Comparison of ENCODE assay signal across 8 cellular contexts in genomic region chr11:67265633-67266423, GRCh38. TPM values are rescaled to one million over a fixed set of nuclear protein-coding genes. Genes with fewer than 3 reads are reported as not detected.
DNase-seq lines count a peak whose midpoint lies in the region; ATAC-seq, FAIRE-seq and TF ChIP-seq lines count a peak whose summit lies in the region.

No MANE protein-coding gene starts in this region.

- POLR2A ChIA-PET in K562 (lab: Yijun Ruan, JAX): interaction anchor here (0.7 to 1.6 kb wide), 5 partner anchors 20 to 52 kb away, joined by 3 to 8 read pairs (median 4); no protein-coding TSS in a partner anchor

- H3K4me3 ChIP-seq in BE2C (ENCODE audit: low read depth, low read length) (peak overlapping the region; percentile 19; the same call in 1 of the 2 replicates), K562 (no peak overlapping the region), skin epidermis (peak overlapping the region in 4 of 7 experiments; percentile 7 to 28 (median 13))

- H4K20me1 ChIP-seq in K562 (replicated peaks; ENCODE audit: control insufficient read depth, insufficient read depth, low read length): peaks cover 17% of the 10 kb centered on the region; the same call in 1 of the 2 replicates

- peaks cover 46% of the 10 kb centered on the region for H3K79me2 ChIP-seq in K562 (ENCODE audit: control insufficient read depth, insufficient read depth, low read length)

- DNase-seq in BE2C (peak; percentile 80), GM19239 (ENCODE audit: insufficient read length, low spot score) (peak; percentile 85), LHCN-M2 (ENCODE audit: low read depth) (peak; percentile 43), T1000 (lab: John Stamatoyannopoulos, UW) (peak; percentile 35), K562 (ENCODE audit: extremely low read depth in 1 of 4, low spot score in 3 of 4) (peak in 2 of 4 experiments; percentile 84 to 91), iPS-NIHi11 (ENCODE audit: low spot score) (peak; percentile 93)

- H3K36me3 ChIP-seq in BE2C (peaks cover 7% of the 10 kb centered on the region), K562 (ENCODE audit: control insufficient read depth, insufficient read depth, low read length) (peaks cover 36% of the 10 kb centered on the region; the same call in 2 of the 3 replicates)

- peaks cover 7% of the 10 kb centered on the region for H3K9me1 ChIP-seq in K562 (ENCODE audit: control insufficient read depth, insufficient read depth, low read length)

- peak overlapping the region; percentile 61; the same call in 2 of the 3 replicates for H3K27ac ChIP-seq in K562 (ENCODE audit: extremely low read depth, low read depth, low read length)
- H3K27ac ChIP-seq in skin epidermis: peak overlapping the region in 20 of 21 experiments; percentile 50 to 89 (median 74)

- H2AFZ ChIP-seq in K562 (ENCODE audit: low read depth, low read length): peak overlapping the region; percentile 99

- in situ Hi-C loops in K562 (cut with MboI): no loop called here

- peak; percentile 84 for ATAC-seq in K562
- no peak for ATAC-seq in GM21390 (IDR thresholded peaks at IDR 0.05; ENCODE audit: unreplicated experiment)

- CTCF ChIA-PET in K562 (lab: Yijun Ruan, JAX; ENCODE audit: low intra/inter-chr PET ratio): interaction anchor here (1.5 to 3.5 kb wide), 2 partner anchors 52 to 117 kb away, joined by 5 to 35 read pairs; no protein-coding TSS in a partner anchor

- TF ChIP-seq POLR2A in K562 (conservative IDR thresholded peaks at IDR 0.05): no peak

- peak; percentile 71 to 79 for TF ChIP-seq RAD21 in K562 (CRISPR knock-in tag; conservative IDR thresholded peaks at IDR 0.05 in 1 of 2, IDR thresholded peaks at IDR 0.05 in 1 of 2)

- H3K27me3 ChIP-seq in BE2C (no peaks in the 10 kb centered on the region), K562 (ENCODE audit: control insufficient read depth in 2 of 2, insufficient read depth in 2 of 2, low read length in 2 of 2) (no peaks in the 10 kb centered on the region)

- no TSS peak for BruUV-seq in K562 (replicated peaks; lab: Mats Ljungman, UMichigan)

- H3K4me2 ChIP-seq in K562 (ENCODE audit: insufficient read depth, low read length): peak overlapping the region; percentile 72

- peaks cover 27% of the 10 kb centered on the region for H3K4me1 ChIP-seq in BE2C
- H3K4me1 ChIP-seq in K562 (replicated peaks in 1 of 2; ENCODE audit: control insufficient read depth in 2 of 2, insufficient read depth in 2 of 2, low read length in 2 of 2): peaks cover 49 to 71% of the 10 kb centered on the region in 2 experiments

- H3K9ac ChIP-seq in K562 (ENCODE audit: insufficient read depth in 1 of 2, low read depth in 2 of 2, low read length in 2 of 2): peak overlapping the region; percentile 69 to 91

- peak; percentile 60 for TF ChIP-seq CTCF in BE2C (IDR thresholded peaks at IDR 0.05; ENCODE audit: low read depth, low read length)
- TF ChIP-seq CTCF in K562 (IDR thresholded peaks at IDR 0.05 in 2 of 3, conservative IDR thresholded peaks at IDR 0.05 in 1 of 3; ENCODE audit: insufficient read depth in 2 of 3, low read depth in 1 of 3, low read length in 3 of 3): peak; percentile 69 to 88 (median 82)

- intact Hi-C loops in K562 (cut with micrococcal nuclease): loop anchor here (1.0 kb wide), 1 partner anchor 22 kb away; no protein-coding TSS in a partner anchor

- no peak for FAIRE-seq in GM19239 (lab: Jason Lieb, UNC)
- peak; percentile 77 for FAIRE-seq in K562 (lab: Jason Lieb, UNC)

- no peak for TF ChIP-seq EP300 in K562 (IDR thresholded peaks at IDR 0.05; ENCODE audit: low read length)

- H3K9me3 ChIP-seq in BE2C: no peaks in the 10 kb centered on the region
- no peaks in the 10 kb centered on the region for H3K9me3 ChIP-seq in K562 (replicated peaks; ENCODE audit: control insufficient read depth, insufficient read depth, low read depth, low read length)

- 24% methylated on average over 16 of the region's 47 CpGs for WGBS in K562 (ENCODE audit: insufficient coverage, low coverage, missing lambda C conversion rate)

TF ChIP-seq in K562, 482 proteins besides CTCF, POLR2A, EP300 and RAD21 (continues in another document):
- peak; percentile 51; the same call in 1 of the 2 replicates for TF ChIP-seq ZBTB9 (CRISPR knock-in tag; IDR thresholded peaks at IDR 0.05)

RNA-seq across cellular contexts. Expression of gene GRK2, which starts 0.4 kb away (rescaled TPM):
- polyA plus RNA-seq in BE2C (2012; ENCODE audit: insufficient read depth, insufficient read length, low read depth): 272 TPM
- total RNA-seq in LHCN-M2 (2014; rRNA removed) (62.6 and 69.3 TPM in 2 replicates), K562 (2014; rRNA removed) (83.1 and 97.8 TPM in 2 replicates), K562 (2014; rRNA removed; fragmentation: Illumina TruSeq; extraction: Trizol) (27.8 and 41.7 TPM in 2 replicates), K562 (2015; rRNA removed; fragmentation: Illumina TruSeq; extraction: Trizol) (40.6 and 42.2 TPM in 2 replicates), K562 (2021) (93.3 and 95.3 TPM in 2 replicates)
- polyA plus RNA-seq in LHCN-M2 (2012): 33.9 TPM
- total RNA-seq in K562 (2011; cell fraction: chromatin; rRNA removed; ENCODE audit: low replicate concordance): 64.7 and 214 TPM in 2 replicates
- 185 and 206 TPM in 2 replicates for total RNA-seq in K562 (2011; cell fraction: nucleolus; rRNA removed)
- total RNA-seq in K562 (2011; cell fraction: nucleoplasm; rRNA removed): 62.7 and 78.2 TPM in 2 replicates
- polyA plus RNA-seq in K562 (2011; rRNA removed) (63.4 and 98.5 TPM in 2 replicates), K562 (2014; fragmentation: Illumina TruSeq; extraction: Trizol) (56.5 and 65.3 TPM in 2 replicates), K562 (2014; fragmentation: Nextera tagmentation; extraction: Ambion mirVana) (under 1 TPM; 0.24 to 0.82 TPM), K562 (2014; rRNA removed) (95.8 and 96.0 TPM in 2 replicates)
- 70.8 and 122 TPM in 2 replicates for polyA plus RNA-seq in K562 (2011; cell fraction: cytosol; rRNA removed)
- polyA plus RNA-seq in K562 (2011; cell fraction: nucleus; rRNA removed): 259 and 262 TPM in 2 replicates
- 87.6 and 130 TPM in 2 replicates for polyA plus RNA-seq in K562 (2012)
- 36.9 and 61.5 TPM in 2 replicates for polyA minus RNA-seq in K562 (2011; rRNA and poly(A)+ RNA removed)
- 89.3 and 92.9 TPM in 2 replicates for polyA minus RNA-seq in K562 (2011; cell fraction: cytosol; rRNA and poly(A)+ RNA removed)
- 57.5 and 75.9 TPM in 2 replicates for polyA minus RNA-seq in K562 (2011; cell fraction: nucleus; rRNA and poly(A)+ RNA removed)

RNA-seq across cellular contexts. Expression of gene ANKRD13D, which starts 23.3 kb away (rescaled TPM):
- 133 TPM for polyA plus RNA-seq in BE2C (2012; ENCODE audit: insufficient read depth, insufficient read length, low read depth)
- total RNA-seq in LHCN-M2 (2014; rRNA removed) (31.3 and 42.1 TPM in 2 replicates), K562 (2014; rRNA removed) (28.6 and 30.5 TPM in 2 replicates), K562 (2014; rRNA removed; fragmentation: Illumina TruSeq; extraction: Trizol) (5.3 and 7.9 TPM in 2 replicates), K562 (2015; rRNA removed; fragmentation: Illumina TruSeq; extraction: Trizol) (19.6 and 25.1 TPM in 2 replicates), K562 (2021) (37.3 and 40.9 TPM in 2 replicates)
- 19.6 TPM for polyA plus RNA-seq in LHCN-M2 (2012)
- total RNA-seq in K562 (2011; cell fraction: chromatin; rRNA removed; ENCODE audit: low replicate concordance): 105 and 289 TPM in 2 replicates
- 185 and 212 TPM in 2 replicates for total RNA-seq in K562 (2011; cell fraction: nucleolus; rRNA removed)
- total RNA-seq in K562 (2011; cell fraction: nucleoplasm; rRNA removed): 120 and 126 TPM in 2 replicates
- polyA plus RNA-seq in K562 (2011; rRNA removed) (22.4 and 36.6 TPM in 2 replicates), K562 (2014; fragmentation: Illumina TruSeq; extraction: Trizol) (15.8 and 20.8 TPM in 2 replicates), K562 (2014; fragmentation: Nextera tagmentation; extraction: Ambion mirVana) (1 to 10 TPM in 1 of 2 experiments, under 1 TPM in 1; 0.94 to 1.9 TPM), K562 (2014; rRNA removed) (38.8 and 40.8 TPM in 2 replicates)
- polyA plus RNA-seq in K562 (2011; cell fraction: cytosol; rRNA removed): 28.9 and 46.9 TPM in 2 replicates
- polyA plus RNA-seq in K562 (2011; cell fraction: nucleus; rRNA removed): 147 and 217 TPM in 2 replicates
- 22.5 and 55.8 TPM in 2 replicates for polyA plus RNA-seq in K562 (2012)
- polyA minus RNA-seq in K562 (2011; rRNA and poly(A)+ RNA removed): 9.5 and 12.1 TPM in 2 replicates
- polyA minus RNA-seq in K562 (2011; cell fraction: cytosol; rRNA and poly(A)+ RNA removed): 10.6 and 13.5 TPM in 2 replicates
- polyA minus RNA-seq in K562 (2011; cell fraction: nucleus; rRNA and poly(A)+ RNA removed): 54.4 and 59.6 TPM in 2 replicates

RNA-seq across cellular contexts. Expression of gene SSH3, which starts 37.5 kb away (rescaled TPM):
- polyA plus RNA-seq in BE2C (2012; ENCODE audit: insufficient read depth, insufficient read length, low read depth): 3.9 TPM
- total RNA-seq in LHCN-M2 (2014; rRNA removed) (10.8 and 19.0 TPM in 2 replicates), K562 (2014; rRNA removed) (0.12 and 0.27 TPM in 2 replicates), K562 (2014; rRNA removed; fragmentation: Illumina TruSeq; extraction: Trizol) (not detected in 2 replicates), K562 (2015; rRNA removed; fragmentation: Illumina TruSeq; extraction: Trizol) (0.14 and 0.68 TPM in 2 replicates), K562 (2021) (1.0 and 1.5 TPM in 2 replicates)
- polyA plus RNA-seq in LHCN-M2 (2012): 19.9 TPM
- total RNA-seq in K562 (2011; cell fraction: chromatin; rRNA removed; ENCODE audit: low replicate concordance): 1.5 and 6.8 TPM in 2 replicates
- total RNA-seq in K562 (2011; cell fraction: nucleolus; rRNA removed): 2.8 and 3.3 TPM in 2 replicates
- total RNA-seq in K562 (2011; cell fraction: nucleoplasm; rRNA removed): 0.92 and 1.3 TPM in 2 replicates
- polyA plus RNA-seq in K562 (2011; rRNA removed) (0.07 and 0.88 TPM in 2 replicates), K562 (2014; fragmentation: Illumina TruSeq; extraction: Trizol) (0.19 and 0.24 TPM in 2 replicates), K562 (2014; fragmentation: Nextera tagmentation; extraction: Ambion mirVana) (not detected), K562 (2014; rRNA removed) (0.24 and 0.90 TPM in 2 replicates)
- polyA plus RNA-seq in K562 (2011; cell fraction: cytosol; rRNA removed): 0.12 and 0.39 TPM in 2 replicates
- polyA plus RNA-seq in K562 (2011; cell fraction: nucleus; rRNA removed): 1.3 and 3.4 TPM in 2 replicates
- polyA plus RNA-seq in K562 (2012): 1.3 and 1.4 TPM in 2 replicates
- polyA minus RNA-seq in K562 (2011; rRNA and poly(A)+ RNA removed): 0.09 TPM in 1 of 2 replicates, not detected in the other
- 0.48 TPM in 1 of 2 replicates, not detected in the other for polyA minus RNA-seq in K562 (2011; cell fraction: cytosol; rRNA and poly(A)+ RNA removed)
- polyA minus RNA-seq in K562 (2011; cell fraction: nucleus; rRNA and poly(A)+ RNA removed): 0.89 and 1.5 TPM in 2 replicates
